Comparison of ENCODE assay signal across 9 cellular contexts in the genomic region with DNA sequence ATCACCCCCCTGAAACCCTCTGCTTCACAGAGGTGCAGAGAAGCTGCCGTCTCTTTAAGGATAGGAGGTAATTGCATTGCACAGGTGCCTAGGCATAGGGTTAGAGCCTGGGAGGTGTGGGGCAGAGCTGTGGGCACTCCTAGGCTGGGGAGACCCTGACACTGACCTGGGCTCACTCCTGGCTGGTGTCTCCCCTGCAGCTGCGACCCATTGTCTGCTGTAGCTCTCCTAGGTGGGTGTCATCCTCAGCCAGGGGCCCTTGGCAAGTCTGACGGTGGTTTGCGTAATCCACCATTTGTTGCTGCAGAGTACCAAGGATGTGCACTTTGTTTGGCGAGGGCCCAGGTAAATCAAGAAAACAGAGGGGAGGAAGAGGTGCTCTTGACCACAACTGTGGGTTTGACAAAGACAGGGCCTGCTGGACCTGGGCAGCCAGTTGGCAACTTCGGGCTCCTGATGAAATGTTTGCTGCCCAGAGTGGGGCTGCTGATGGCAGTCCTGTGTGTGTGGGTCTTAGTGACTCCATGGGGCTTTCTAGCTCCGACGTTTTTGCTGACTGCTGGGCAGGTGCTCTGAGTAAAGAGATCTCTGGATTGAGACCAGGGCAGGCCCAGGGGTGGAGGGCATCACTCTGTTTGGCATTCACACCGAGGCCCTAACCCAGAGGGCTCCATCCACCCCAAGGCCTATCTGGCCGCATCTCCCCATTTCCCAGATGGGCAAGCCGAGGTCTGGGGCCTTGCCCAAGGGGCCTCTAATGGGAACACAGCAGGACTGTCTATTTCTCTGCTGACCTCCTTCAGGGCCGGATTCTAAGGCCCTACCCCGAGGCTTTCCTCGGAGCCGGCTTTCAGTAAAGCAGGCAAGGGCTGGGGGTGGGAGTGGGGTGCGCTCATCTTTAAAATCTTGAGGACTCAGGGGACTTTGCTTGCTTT.
"Had no signal": no experiment of that assay in that cellular context is flagged by ENCODE, and none has a peak within 500 bp of the region (broad histone marks: within the 10 kb centered on the region; RNA-seq: fewer than 3 reads in every experiment).

No MANE protein-coding gene starts in this region.

- H3K4me3 ChIP-seq: body of pancreas, heart right ventricle, pancreas, skin epidermis had no signal

- H3K27me3 ChIP-seq: body of pancreas, pancreas had no signal

- H3K9me3 ChIP-seq: body of pancreas, heart right ventricle, pancreas, SK-N-SH had no signal

- H3K27ac ChIP-seq: body of pancreas, heart right ventricle, pancreas had no signal

- H3K4me1 ChIP-seq: body of pancreas, pancreas had no signal

- DNase-seq: activated CD4-positive, alpha-beta T cell treated with anti-CD3 and anti-CD28 coated beads, Interleukin-2, amount 50 U/mL, for 1 hour; activated T-cell treated with anti-CD3 and anti-CD28 coated beads for 4 hours; amniotic stem cell; body of pancreas; heart right ventricle; left ventricle myocardium superior; SK-N-SH had no signal

- H3K36me3 ChIP-seq: heart right ventricle, pancreas had no signal
